Comparison of ENCODE assay signal across 8 cellular contexts in the genomic region with DNA sequence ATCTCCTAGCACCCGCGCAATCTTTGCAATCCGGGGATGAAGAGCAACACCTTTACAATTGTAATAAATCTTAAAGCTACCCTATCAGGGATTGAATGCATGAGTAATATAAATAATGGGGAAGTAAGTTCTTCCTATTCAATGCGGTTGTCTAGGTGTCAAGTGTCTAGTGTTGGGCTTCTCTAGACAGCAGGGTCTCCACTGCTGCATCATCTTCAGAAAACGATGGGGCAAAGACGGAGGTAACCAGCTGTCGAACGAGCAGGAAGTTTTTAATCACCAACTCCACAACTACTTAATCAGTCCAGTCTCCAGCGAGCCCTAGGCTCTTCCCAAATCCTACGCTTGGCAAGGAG. TPM values are rescaled to one million over a fixed set of nuclear protein-coding genes. Genes with fewer than 3 reads are reported as not detected.
DNase-seq lines count a peak whose midpoint lies in the region; ATAC-seq and TF ChIP-seq lines count a peak whose summit lies in the region.

No MANE protein-coding gene starts in this region.

- peak; percentile 12 for ATAC-seq in GM18499 (IDR thresholded peaks at IDR 0.05; ENCODE audit: insufficient read depth, unreplicated experiment)
- ATAC-seq in GM21825 (IDR thresholded peaks at IDR 0.05; ENCODE audit: unreplicated experiment) = peak; percentile 21
- ATAC-seq in naive thymus-derived CD4-positive, alpha-beta T cell = peak; percentile 23

- H3K9me3 Mint-ChIP-seq in naive thymus-derived CD4-positive, alpha-beta T cell = peaks cover 0 to 2% (median 0%) of the 10 kb centered on the region in 11 donors

- peaks cover 0 to 7% (median 0%) of the 10 kb centered on the region in 5 donors for H3K36me3 Mint-ChIP-seq in naive thymus-derived CD4-positive, alpha-beta T cell

- no peaks in the 10 kb centered on the region for H3K36me3 ChIP-seq in MG63
- peaks cover 0 to 7% (median 0%) of the 10 kb centered on the region in 3 experiments for H3K36me3 ChIP-seq in naive thymus-derived CD4-positive, alpha-beta T cell (ENCODE audit: control insufficient read depth in 2 of 3, insufficient read depth in 3 of 3, low read length in 3 of 3)

- H3K27ac Mint-ChIP-seq in naive thymus-derived CD4-positive, alpha-beta T cell = peak overlapping the region; percentile 96 to 99 (median 99)

- no peaks in the 10 kb centered on the region for H3K27me3 ChIP-seq in MG63
- H3K27me3 ChIP-seq in naive thymus-derived CD4-positive, alpha-beta T cell (ENCODE audit: control insufficient read depth in 2 of 2, insufficient read depth in 2 of 2, low read length in 2 of 2) = no peaks in the 10 kb centered on the region

- POLR2A ChIA-PET in naive thymus-derived CD4-positive, alpha-beta T cell (lab: Charles Lee) = interaction anchor here (1.0 to 1.8 kb wide), 2 partner anchors 347 to 461 kb away, joined by 3 to 6 read pairs; a partner anchor contains a TSS

- H3K4me1 ChIP-seq in naive thymus-derived CD4-positive, alpha-beta T cell (ENCODE audit: control insufficient read depth in 2 of 2, insufficient read depth in 2 of 2, low read length in 2 of 2) = peaks cover 0 to 14% of the 10 kb centered on the region in 2 donors

- DNase-seq in MG63 (no peak), choroid plexus epithelial cell (ENCODE audit: low read depth) (no peak), T-helper 9 cell (no peak), ecto neural progenitor cell (ENCODE audit: low spot score) (no peak), COR-L47 (lab: John Stamatoyannopoulos, UW) (no peak)
- no peak for DNase-seq in naive thymus-derived CD4-positive, alpha-beta T cell

- H3K4me3 Mint-ChIP-seq in naive thymus-derived CD4-positive, alpha-beta T cell = peak overlapping the region; percentile 90 to 99 (median 96)

- TF ChIP-seq CTCF in choroid plexus epithelial cell (conservative IDR thresholded peaks at IDR 0.05; ENCODE audit: low read depth, low read length) = no peak

- peaks cover 22 to 47% (median 36%) of the 10 kb centered on the region in 7 donors for H3K4me1 Mint-ChIP-seq in naive thymus-derived CD4-positive, alpha-beta T cell

- H3K4me3 ChIP-seq in MG63 (peak overlapping the region; percentile 84), choroid plexus epithelial cell (ENCODE audit: low read depth, low read length) (peak overlapping the region; percentile 80)
- H3K4me3 ChIP-seq in naive thymus-derived CD4-positive, alpha-beta T cell (ENCODE audit: low read length) = peak overlapping the region; percentile 80

- intact Hi-C loops in naive thymus-derived CD4-positive, alpha-beta T cell (cut with micrococcal nuclease) = loop anchor here (1.0 to 10.0 kb wide), 13 partner anchors 8 to 1302 kb away; a partner anchor contains a TSS

- H3K27me3 Mint-ChIP-seq in naive thymus-derived CD4-positive, alpha-beta T cell = peaks cover 0 to 6% (median 0%) of the 10 kb centered on the region in 5 donors

- no peaks in the 10 kb centered on the region for H3K9me3 ChIP-seq in MG63
- no peaks in the 10 kb centered on the region for H3K9me3 ChIP-seq in naive thymus-derived CD4-positive, alpha-beta T cell (ENCODE audit: control insufficient read depth in 2 of 3, low read length in 3 of 3)

- peak overlapping the region; percentile 91 for H3K27ac ChIP-seq in naive thymus-derived CD4-positive, alpha-beta T cell (ENCODE audit: low read depth, low read length)

- CTCF ChIA-PET in naive thymus-derived CD4-positive, alpha-beta T cell (lab: Charles Lee) = interaction anchor here (0.6 to 2.5 kb wide), 2 partner anchors 379 to 460 kb away, joined by 4 to 27 read pairs; no protein-coding TSS in a partner anchor

RNA-seq across cellular contexts. Expression of a gene that starts 0.6 kb away (rescaled TPM):
- 31.9 and 33.1 TPM in 2 replicates for total RNA-seq in MG63 (2014; rRNA removed; shearing (Covaris generic); ENCODE audit: low replicate concordance)
- total RNA-seq in naive thymus-derived CD4-positive, alpha-beta T cell = 10 to 100 TPM; 12.6 to 22.2 (median 20.0) TPM
- polyA plus RNA-seq in naive thymus-derived CD4-positive, alpha-beta T cell = 1 to 10 TPM; 2.6 to 3.4 TPM
